ENCODE assay signal across 8 cellular contexts in the genomic region with DNA sequence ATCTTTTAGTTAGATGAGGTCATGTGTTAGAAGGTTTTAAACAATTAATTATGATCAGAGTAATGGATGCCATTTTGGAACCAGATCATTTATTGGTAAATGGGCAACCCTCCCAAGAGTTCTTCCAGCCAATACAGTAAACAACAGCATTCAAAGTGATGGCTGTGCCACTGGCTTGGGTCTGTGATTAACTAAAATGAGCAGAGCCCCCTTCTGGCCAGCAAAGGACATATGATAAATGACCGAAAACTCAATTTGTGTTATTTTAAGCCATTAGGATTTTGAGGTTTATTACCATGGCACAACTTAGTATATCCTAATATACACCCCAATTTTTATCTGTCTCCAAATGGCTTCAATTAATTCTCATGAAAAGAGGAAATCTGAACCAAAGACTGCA.
A peak's percentile ranks its signal among the peaks of the same experiment; 100 is the strongest.
DNase-seq lines count a peak whose midpoint lies in the region; ATAC-seq and TF ChIP-seq lines count a peak whose summit lies in the region.

No MANE protein-coding gene starts in this region.

- H3K9me2 ChIP-seq in Karpas-422 (replicated peaks; ENCODE audit: insufficient read depth, low read length): no peaks in the 10 kb centered on the region

- H3K36me3 ChIP-seq in Karpas-422 (ENCODE audit: insufficient read depth, low read length) (no peaks in the 10 kb centered on the region), vagina (no peaks in the 10 kb centered on the region)

- DNase-seq in NCI-H526 (lab: John Stamatoyannopoulos, UW) (peak; percentile 3 to 39), NCI-H526 treated with DMSO at 0.1 percent for 48 hours (lab: John Stamatoyannopoulos, UW) (no peak), Karpas-422 (peak; percentile 63), cerebellar cortex (ENCODE audit: low spot score) (peak; percentile 14), progenitor cell of endocrine pancreas (ENCODE audit: low spot score, unreplicated experiment) (no peak), vagina (ENCODE audit: extremely low spot score in 2 of 2) (no peak), mucosa of gallbladder (ENCODE audit: low spot score) (no peak)
- DNase-seq in activated CD8-positive, alpha-beta T cell treated with anti-CD3 and anti-CD28 coated beads, Interleukin-2, amount 10 ng/mL, durations not matched to agents 7 days and 5 days: no peak

- no peaks in the 10 kb centered on the region for H3K79me2 ChIP-seq in Karpas-422 (ENCODE audit: low read length)

- H3K27me3 ChIP-seq in Karpas-422 (ENCODE audit: low read length) (no peaks in the 10 kb centered on the region), vagina (no peaks in the 10 kb centered on the region)

- CTCF ChIA-PET in activated CD8-positive, alpha-beta T cell treated with anti-CD3 and anti-CD28 coated beads, Interleukin-2, amount 10 ng/mL, durations not matched to agents 7 days and 5 days (lab: Charles Lee): no interaction called here

- H3K9me3 ChIP-seq in Karpas-422 (ENCODE audit: low read length): no peaks in the 10 kb centered on the region
- H3K9me3 ChIP-seq in vagina: no peaks in the 10 kb centered on the region

- no peak overlapping the region for H2AFZ ChIP-seq in Karpas-422 (ENCODE audit: low read length)

- H4K20me1 ChIP-seq in Karpas-422 (ENCODE audit: insufficient read depth, low read depth, low read length): no peaks in the 10 kb centered on the region

- POLR2A ChIA-PET in activated CD8-positive, alpha-beta T cell treated with anti-CD3 and anti-CD28 coated beads, Interleukin-2, amount 10 ng/mL, durations not matched to agents 7 days and 5 days (lab: Charles Lee): no interaction called here

- H3K4me3 Mint-ChIP-seq in progenitor cell of endocrine pancreas (ENCODE audit: low read depth): no peak overlapping the region
- no peak overlapping the region for H3K4me3 Mint-ChIP-seq in activated CD8-positive, alpha-beta T cell treated with anti-CD3 and anti-CD28 coated beads, Interleukin-2, amount 10 ng/mL, durations not matched to agents 7 days and 5 days

- ATAC-seq in activated CD8-positive, alpha-beta T cell treated with anti-CD3 and anti-CD28 coated beads, Interleukin-2, amount 10 ng/mL, durations not matched to agents 7 days and 5 days: no peak

- no peak overlapping the region for H3K4me3 ChIP-seq in Karpas-422 (ENCODE audit: low read length)
- H3K4me3 ChIP-seq in vagina: no peak overlapping the region

- H3K4me1 Mint-ChIP-seq in progenitor cell of endocrine pancreas (ENCODE audit: low read depth): no peaks in the 10 kb centered on the region
- no peaks in the 10 kb centered on the region for H3K4me1 Mint-ChIP-seq in activated CD8-positive, alpha-beta T cell treated with anti-CD3 and anti-CD28 coated beads, Interleukin-2, amount 10 ng/mL, durations not matched to agents 7 days and 5 days (ENCODE audit: low read depth)

- no peaks in the 10 kb centered on the region for H3K27me3 Mint-ChIP-seq in progenitor cell of endocrine pancreas
- no peaks in the 10 kb centered on the region for H3K27me3 Mint-ChIP-seq in activated CD8-positive, alpha-beta T cell treated with anti-CD3 and anti-CD28 coated beads, Interleukin-2, amount 10 ng/mL, durations not matched to agents 7 days and 5 days (ENCODE audit: low read depth)

- H3K4me2 ChIP-seq in Karpas-422 (ENCODE audit: low read depth, low read length, poor library complexity, severe bottlenecking): no peak overlapping the region

- H3K9me3 Mint-ChIP-seq in progenitor cell of endocrine pancreas (ENCODE audit: low read depth): peaks cover 16% of the 10 kb centered on the region
- no peaks in the 10 kb centered on the region for H3K9me3 Mint-ChIP-seq in activated CD8-positive, alpha-beta T cell treated with anti-CD3 and anti-CD28 coated beads, Interleukin-2, amount 10 ng/mL, durations not matched to agents 7 days and 5 days (ENCODE audit: insufficient read depth)

- H3K27ac ChIP-seq in Karpas-422 (ENCODE audit: low read length) (no peak overlapping the region), vagina (no peak overlapping the region)

- TF ChIP-seq CTCF in progenitor cell of endocrine pancreas (IDR thresholded peaks at IDR 0.05; ENCODE audit: unreplicated experiment) (peak; percentile 61), vagina (IDR thresholded peaks at IDR 0.05) (no peak)

- no peak for TF ChIP-seq POLR2A in vagina (IDR thresholded peaks at IDR 0.05)

- intact Hi-C loops in vagina (cut with DNase I): no loop called here

- no peaks in the 10 kb centered on the region for H3K4me1 ChIP-seq in Karpas-422 (ENCODE audit: low read length)
- no peaks in the 10 kb centered on the region for H3K4me1 ChIP-seq in vagina

- H3K36me3 Mint-ChIP-seq in progenitor cell of endocrine pancreas (ENCODE audit: insufficient read depth): peaks cover 1% of the 10 kb centered on the region
- no peaks in the 10 kb centered on the region for H3K36me3 Mint-ChIP-seq in activated CD8-positive, alpha-beta T cell treated with anti-CD3 and anti-CD28 coated beads, Interleukin-2, amount 10 ng/mL, durations not matched to agents 7 days and 5 days (ENCODE audit: low read depth)

- H3K9ac ChIP-seq in Karpas-422 (ENCODE audit: low read length): no peak overlapping the region

- no peak overlapping the region for H3K27ac Mint-ChIP-seq in progenitor cell of endocrine pancreas
- H3K27ac Mint-ChIP-seq in activated CD8-positive, alpha-beta T cell treated with anti-CD3 and anti-CD28 coated beads, Interleukin-2, amount 10 ng/mL, durations not matched to agents 7 days and 5 days: no peak overlapping the region

Comparison
In these comparisons a context has a peak if more than half of its experiments do, and no peak if none do; other contexts are left out.
1. DNase-seq: peak in NCI-H526 (2 of 2), Karpas-422 (single experiment) and cerebellar cortex (single experiment); none in NCI-H526 treated with DMSO at 0.1 percent for 48 hours (single experiment), progenitor cell of endocrine pancreas (single experiment), vagina (0 of 2), mucosa of gallbladder (single experiment) and activated CD8-positive, alpha-beta T cell treated with anti-CD3 and anti-CD28 coated beads, Interleukin-2, amount 10 ng/mL, durations not matched to agents 7 days and 5 days (single experiment).